In genomic region chr6:155050311-155050710, GRCh38 we compare ENCODE assay signal across 8 cellular contexts.
A peak's percentile ranks its signal among the peaks of the same experiment; 100 is the strongest.
DNase-seq lines count a peak whose midpoint lies in the region; ATAC-seq and TF ChIP-seq lines count a peak whose summit lies in the region.

No MANE protein-coding gene starts in this region.

- no peak for TF ChIP-seq CTCF in coronary artery (IDR thresholded peaks at IDR 0.05)

- no peak overlapping the region for H3K27ac ChIP-seq in coronary artery

- ATAC-seq in GM18498 (IDR thresholded peaks at IDR 0.05; ENCODE audit: unreplicated experiment) = peak; percentile 93
- peak; percentile 77 for ATAC-seq in HG02571 (IDR thresholded peaks at IDR 0.05; ENCODE audit: unreplicated experiment)

- H3K4me3 ChIP-seq in coronary artery = no peak overlapping the region

- DNase-seq in SW480 (ENCODE audit: low spot score) = peak; percentile 4
- DNase-seq in iris pigment epithelial cell (ENCODE audit: low read depth) = peak; percentile 86
- DNase-seq in coronary artery (ENCODE audit: low spot score) = no peak
- no peak for DNase-seq in T-helper 9 cell
- DNase-seq in 8988T = no peak
- DNase-seq in NCI-H82 treated with DMSO at 0.1 percent for 48 hours (lab: John Stamatoyannopoulos, UW; ENCODE audit: unreplicated experiment) = no peak

Comparison
In these comparisons a context has a peak if more than half of its experiments do, and no peak if none do; other contexts are left out.
1. DNase-seq: peak in SW480 (single experiment) and iris pigment epithelial cell (single experiment); none in coronary artery (single experiment), T-helper 9 cell (single experiment), 8988T (single experiment) and NCI-H82 treated with DMSO at 0.1 percent for 48 hours (single experiment).